ENCODE assay signal across 24 cellular contexts in genomic region chr1:200073286-200073637, GRCh38. TPM values are rescaled to one million over a fixed set of nuclear protein-coding genes. Genes with fewer than 3 reads are reported as not detected.
DNase-seq lines count a peak whose midpoint lies in the region; ATAC-seq and TF ChIP-seq lines count a peak whose summit lies in the region.
"Had no signal": no experiment of that assay in that cellular context is flagged by ENCODE, and none has a peak within 500 bp of the region (broad histone marks: within the 10 kb centered on the region; RNA-seq: fewer than 3 reads in every experiment).

No MANE protein-coding gene starts in this region.

- no peaks in the 10 kb centered on the region for H3K9me3 ChIP-seq in effector memory CD4-positive, alpha-beta T cell (ENCODE audit: control insufficient read depth, low read length)
- H3K9me3 ChIP-seq: sigmoid colon, SJCRH30 had no signal

- H3K27ac ChIP-seq in effector memory CD4-positive, alpha-beta T cell (ENCODE audit: insufficient read depth, low read length, poor library complexity, severe bottlenecking): no peak overlapping the region
- H3K27ac ChIP-seq: C4-2B, coronary artery, hepatocyte, sigmoid colon, SJCRH30, WERI-Rb-1 had no signal

- TF ChIP-seq POLR2A in GM18505 (IDR thresholded peaks at IDR 0.05; ENCODE audit: borderline replicate concordance, extremely low read depth, insufficient read depth, insufficient read length): no peak

- no peaks in the 10 kb centered on the region for H3K36me3 ChIP-seq in effector memory CD4-positive, alpha-beta T cell (ENCODE audit: control insufficient read depth, insufficient read depth, low read length)
- H3K36me3 ChIP-seq: sigmoid colon, SJCRH30, WERI-Rb-1 had no signal

- peaks cover 3% of the 10 kb centered on the region for H3K27me3 ChIP-seq in effector memory CD4-positive, alpha-beta T cell (replicated peaks; ENCODE audit: control insufficient read depth, insufficient read depth, low read length, poor library complexity, severe bottlenecking)
- H3K27me3 ChIP-seq: hepatocyte, sigmoid colon, SJCRH30 had no signal

- no peak overlapping the region for H3K4me3 ChIP-seq in effector memory CD4-positive, alpha-beta T cell (ENCODE audit: insufficient read depth, low read depth, low read length, poor library complexity, severe bottlenecking)
- H3K4me3 ChIP-seq: coronary artery, hepatocyte, lung, sigmoid colon, SJCRH30 had no signal

- H3K4me1 ChIP-seq in effector memory CD4-positive, alpha-beta T cell (ENCODE audit: control insufficient read depth, insufficient read depth, low read length, poor library complexity, severe bottlenecking): no peaks in the 10 kb centered on the region

- DNase-seq in SK-N-DZ (ENCODE audit: low spot score) (no peak), globus pallidus (ENCODE audit: low spot score) (no peak)
- no peak for DNase-seq in effector memory CD4-positive, alpha-beta T cell
- DNase-seq: activated CD4-positive, alpha-beta memory T cell treated with anti-CD3 and anti-CD28 coated beads for 36 hours; activated T-cell treated with anti-CD3 and anti-CD28 coated beads, Interleukin-2, amount 50 U/mL, for 48 hours; GDM1; KG1; NCI-H1105 treated with DMSO at 0.1 percent for 48 hours; NCI-H2107; sigmoid colon; SJCRH30; stimulated activated naive CD8-positive, alpha-beta T cell treated with anti-CD3 and anti-CD28 coated beads, Interleukin-15, Interleukin-2, amounts not matched to agents 100 U/mL and 50 U/mL, for 24 hours; T-helper 2 cell; trophoblast cell; WERI-Rb-1 had no signal

- ATAC-seq in GM18505 (IDR thresholded peaks at IDR 0.05; ENCODE audit: unreplicated experiment): peak; percentile 29
- ATAC-seq in GM21381 (IDR thresholded peaks at IDR 0.05; ENCODE audit: unreplicated experiment): peak; percentile 46
- peak; percentile 37 for ATAC-seq in HG02852 (IDR thresholded peaks at IDR 0.05; ENCODE audit: unreplicated experiment)
- peak; percentile 24 for ATAC-seq in HG03432 (IDR thresholded peaks at IDR 0.05; ENCODE audit: unreplicated experiment)
- no peak for ATAC-seq in HG02840 (IDR thresholded peaks at IDR 0.05; ENCODE audit: low FRiP score, unreplicated experiment)
- ATAC-seq: stimulated activated naive CD8-positive, alpha-beta T cell treated with anti-CD3 and anti-CD28 coated beads, Interleukin-15, Interleukin-2, amounts not matched to agents 100 U/mL and 50 U/mL, for 24 hours had no signal

RNA-seq across cellular contexts. Expression of gene NR5A2, which starts 45.8 kb away (rescaled TPM):
- polyA plus RNA-seq in SK-N-DZ (2014; cell fraction: cytosol; rRNA removed): not detected in 2 replicates
- not detected in 2 replicates for polyA plus RNA-seq in SK-N-DZ (2014; cell fraction: nucleus; rRNA removed)
